Comparison of ENCODE assay signal across 25 cellular contexts in genomic region chr22:30655532-30655931, GRCh38.
"Had no signal": no experiment of that assay in that cellular context is flagged by ENCODE, and none has a peak within 500 bp of the region (broad histone marks: within the 10 kb centered on the region; RNA-seq: fewer than 3 reads in every experiment).

No MANE protein-coding gene starts in this region.

- H3K27me3 ChIP-seq: ovary, stomach had no signal

- H3K4me1 ChIP-seq: psoas muscle had no signal

- H3K9me3 ChIP-seq: ovary, psoas muscle, stomach had no signal

- H3K4me3 Mint-ChIP-seq: activated CD4-positive, alpha-beta T cell treated with anti-CD3 and anti-CD28 coated beads, Interleukin-2, amount 10 ng/mL, durations not matched to agents 24 days and 14 days; activated CD8-positive, alpha-beta T cell treated with anti-CD3 and anti-CD28 coated beads for 36 hours; activated naive CD8-positive, alpha-beta T cell treated with anti-CD3 and anti-CD28 coated beads, Interleukin-2, amount 10 ng/mL, durations not matched to agents 7 days and 5 days; activated T-helper 17 cell treated with anti-CD3 and anti-CD28 coated beads, Interleukin-2, amount 50 U/mL, for 72 hours; central memory CD8-positive, alpha-beta T cell; naive thymus-derived CD4-positive, alpha-beta T cell; stimulated activated effector memory CD8-positive, alpha-beta T cell treated with anti-CD3 and anti-CD28 coated beads, Interleukin-12 subunit alpha, Interleukin-12 subunit beta, amount 100 ng/mL, for 72 hours had no signal

- H3K4me1 Mint-ChIP-seq: activated T-helper 17 cell treated with anti-CD3 and anti-CD28 coated beads, Interleukin-2, amount 50 U/mL, for 72 hours; central memory CD8-positive, alpha-beta T cell had no signal

- H3K36me3 ChIP-seq: ovary had no signal

- H3K27ac Mint-ChIP-seq: activated CD4-positive, alpha-beta T cell treated with anti-CD3 and anti-CD28 coated beads, Interleukin-2, amount 10 ng/mL, durations not matched to agents 24 days and 14 days; activated CD8-positive, alpha-beta T cell treated with anti-CD3 and anti-CD28 coated beads for 36 hours; activated naive CD8-positive, alpha-beta T cell treated with anti-CD3 and anti-CD28 coated beads, Interleukin-2, amount 10 ng/mL, durations not matched to agents 7 days and 5 days; activated T-helper 17 cell treated with anti-CD3 and anti-CD28 coated beads, Interleukin-2, amount 50 U/mL, for 72 hours; naive thymus-derived CD4-positive, alpha-beta T cell; stimulated activated effector memory CD8-positive, alpha-beta T cell treated with anti-CD3 and anti-CD28 coated beads, Interleukin-12 subunit alpha, Interleukin-12 subunit beta, amount 100 ng/mL, for 72 hours had no signal

- H3K9me3 Mint-ChIP-seq: activated CD4-positive, alpha-beta T cell treated with anti-CD3 and anti-CD28 coated beads, Interleukin-2, amount 10 ng/mL, durations not matched to agents 24 days and 14 days; activated CD8-positive, alpha-beta T cell treated with anti-CD3 and anti-CD28 coated beads for 36 hours; activated naive CD8-positive, alpha-beta T cell treated with anti-CD3 and anti-CD28 coated beads, Interleukin-2, amount 10 ng/mL, durations not matched to agents 7 days and 5 days; activated T-helper 17 cell treated with anti-CD3 and anti-CD28 coated beads, Interleukin-2, amount 50 U/mL, for 72 hours; central memory CD8-positive, alpha-beta T cell; naive thymus-derived CD4-positive, alpha-beta T cell; stimulated activated effector memory CD8-positive, alpha-beta T cell treated with anti-CD3 and anti-CD28 coated beads, Interleukin-12 subunit alpha, Interleukin-12 subunit beta, amount 100 ng/mL, for 72 hours had no signal

- H3K27ac ChIP-seq: coronary artery, ovary, psoas muscle, stomach had no signal

- ATAC-seq: activated CD8-positive, alpha-beta T cell treated with anti-CD3 and anti-CD28 coated beads for 36 hours; activated T-helper 17 cell treated with anti-CD3 and anti-CD28 coated beads, Interleukin-2, amount 50 U/mL, for 72 hours; naive thymus-derived CD4-positive, alpha-beta T cell; psoas muscle; sciatic nerve; stimulated activated effector memory CD8-positive, alpha-beta T cell treated with anti-CD3 and anti-CD28 coated beads, Interleukin-12 subunit alpha, Interleukin-12 subunit beta, amount 100 ng/mL, for 72 hours had no signal

- H3K4me3 ChIP-seq: coronary artery, ovary, psoas muscle, smooth muscle cell, stomach had no signal

- H3K27me3 Mint-ChIP-seq: activated CD4-positive, alpha-beta T cell treated with anti-CD3 and anti-CD28 coated beads, Interleukin-2, amount 10 ng/mL, durations not matched to agents 24 days and 14 days; activated CD8-positive, alpha-beta T cell treated with anti-CD3 and anti-CD28 coated beads for 36 hours; activated naive CD8-positive, alpha-beta T cell treated with anti-CD3 and anti-CD28 coated beads, Interleukin-2, amount 10 ng/mL, durations not matched to agents 7 days and 5 days; activated T-helper 17 cell treated with anti-CD3 and anti-CD28 coated beads, Interleukin-2, amount 50 U/mL, for 72 hours; central memory CD8-positive, alpha-beta T cell; naive thymus-derived CD4-positive, alpha-beta T cell had no signal

- DNase-seq: activated CD4-positive, alpha-beta T cell treated with anti-CD3 and anti-CD28 coated beads, Interleukin-2, amount 10 ng/mL, durations not matched to agents 24 days and 14 days; activated CD4-positive, CD25-positive, alpha-beta regulatory T cell; activated CD8-positive, alpha-beta T cell treated with anti-CD3 and anti-CD28 coated beads for 36 hours; activated naive CD4-positive, alpha-beta T cell; activated naive CD8-positive, alpha-beta T cell treated with anti-CD3 and anti-CD28 coated beads, Interleukin-2, amount 10 ng/mL, durations not matched to agents 7 days and 5 days; activated T-cell treated with anti-CD3 and anti-CD28 coated beads, Interleukin-2, amount 50 U/mL, for 1 hour; amygdala; erythroblast; foreskin melanocyte; hypothalamus; mesenchymal stem cell; naive thymus-derived CD4-positive, alpha-beta T cell; ovary; psoas muscle; stimulated activated CD4-positive, alpha-beta T cell treated with anti-CD3 and anti-CD28 coated beads, Interleukin-4, amount 100 ng/mL, for 24 hours; stomach; T-helper 1 cell; T-helper 9 cell; trophoblast cell had no signal
